2 cellular contexts compared by ENCODE assay signal in genomic region chr11:131904756-131905155, GRCh38.
A peak's percentile ranks its signal among the peaks of the same experiment; 100 is the strongest.
TF ChIP-seq lines count a peak whose summit lies in the region.

No MANE protein-coding gene starts in this region.

TF ChIP-seq in GM23338, 12 proteins besides CTCF, POLR2A, EP300 and RAD21 (continued from another document):
- TF ChIP-seq POLR2AphosphoS5 (IDR thresholded peaks at IDR 0.05; ENCODE audit: low read depth) (no peak; the same call in 1 of the 2 replicates), ETS1 (IDR thresholded peaks at IDR 0.05) (peak; percentile 61; the same call in 1 of the 2 replicates), ZNF462 (CRISPR knock-in tag; IDR thresholded peaks at IDR 0.05) (peak; percentile 65; the same call in 1 of the 2 replicates), CREB1 (CRISPR knock-in tag; IDR thresholded peaks at IDR 0.05; ENCODE audit: low read depth) (peak; percentile 48; the same call in 1 of the 2 replicates), ZNF331 (CRISPR knock-in tag; IDR thresholded peaks at IDR 0.05; ENCODE audit: low read depth) (no peak), NANOG (IDR thresholded peaks at IDR 0.05; ENCODE audit: borderline replicate concordance) (no peak), EZH2phosphoT487 (IDR thresholded peaks at IDR 0.05; ENCODE audit: unreplicated experiment) (no peak), JUNB (IDR thresholded peaks at IDR 0.05; ENCODE audit: unreplicated experiment) (no peak), STAT1 (IDR thresholded peaks at IDR 0.05; ENCODE audit: unreplicated experiment) (no peak), EZH2 (IDR thresholded peaks at IDR 0.05; ENCODE audit: low read depth, unreplicated experiment) (no peak)

TF ChIP-seq in WTC11, 78 proteins besides CTCF, POLR2A, EP300 and RAD21 (continued from another document):
- TF ChIP-seq ZNF423 (CRISPR knock-in tag; IDR thresholded peaks at IDR 0.05), result peak; percentile 31; the same call in 1 of the 2 replicates
- TF ChIP-seq ZNF219 (CRISPR knock-in tag; IDR thresholded peaks at IDR 0.05; ENCODE audit: borderline replicate concordance), result no peak
- TF ChIP-seq ATF3 (CRISPR knock-in tag; conservative IDR thresholded peaks at IDR 0.05), result no peak
TF ChIP-seq in WTC11: peak in this region for 8.
